In the genomic region with DNA sequence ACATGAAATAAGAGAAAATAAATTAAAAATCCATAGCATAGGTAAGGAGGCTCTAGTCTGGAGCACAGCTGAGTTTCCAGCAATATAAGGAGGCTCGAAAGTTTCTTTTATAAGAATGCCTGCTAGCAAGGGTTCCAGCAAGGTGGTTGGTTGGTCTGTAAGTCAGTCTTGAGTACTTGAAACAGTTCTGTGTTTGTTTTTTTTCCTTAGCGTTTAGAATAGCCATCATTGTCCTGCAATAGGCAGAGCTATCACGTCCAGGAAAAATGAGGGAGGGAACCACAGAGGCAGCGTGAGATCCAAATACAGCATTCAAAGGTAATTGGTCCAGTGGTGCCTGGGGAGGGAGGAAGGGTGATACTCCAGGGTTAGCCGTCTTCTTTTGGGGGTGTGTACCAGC, we compare ENCODE assay signal across 26 cellular contexts. TPM values are rescaled to one million over a fixed set of nuclear protein-coding genes. Genes with fewer than 3 reads are reported as not detected.
DNase-seq lines count a peak whose midpoint lies in the region; ATAC-seq, FAIRE-seq and TF ChIP-seq lines count a peak whose summit lies in the region.
"Had no signal": no experiment of that assay in that cellular context is flagged by ENCODE, and none has a peak within 500 bp of the region (broad histone marks: within the 10 kb centered on the region; RNA-seq: fewer than 3 reads in every experiment).

No MANE protein-coding gene starts in this region.

- H3K9ac ChIP-seq in endothelial cell of umbilical vein (replicated peaks; ENCODE audit: extremely low read depth, insufficient read depth, low read length) = no peak overlapping the region

- peaks cover 3% of the 10 kb centered on the region for H3K27me3 Mint-ChIP-seq in MCF 10A (ENCODE audit: insufficient read depth, unreplicated experiment)
- H3K27me3 Mint-ChIP-seq: CD4-positive, CD25-positive, alpha-beta regulatory T cell had no signal

- H3K36me3 Mint-ChIP-seq in MCF 10A (ENCODE audit: insufficient read depth, unreplicated experiment) = peaks cover 62% of the 10 kb centered on the region

- POLR2A ChIA-PET in MCF 10A (lab: Yijun Ruan, JAX) = interaction anchor here (0.6 to 1.3 kb wide), 3 partner anchors 54 to 318 kb away, joined by 3 read pairs; no protein-coding TSS in a partner anchor
- POLR2A ChIA-PET in OCI-LY7 (lab: Charles Lee) = no interaction called here
- POLR2A ChIA-PET in endothelial cell of umbilical vein (lab: Charles Lee) = no interaction called here

- H3K4me2 ChIP-seq in OCI-LY7 (ENCODE audit: low read length) (no peak overlapping the region), endothelial cell of umbilical vein (ENCODE audit: insufficient read depth, low read length) (no peak overlapping the region)
- H3K4me2 ChIP-seq: BLaER1 had no signal

- H3K27me3 ChIP-seq in breast epithelium (no peaks in the 10 kb centered on the region), endothelial cell of umbilical vein (ENCODE audit: control insufficient read depth in 2 of 2, insufficient read depth in 2 of 2, low read length in 2 of 2) (no peaks in the 10 kb centered on the region)
- H3K27me3 ChIP-seq: BLaER1, SJCRH30 had no signal

- no peak overlapping the region for H3K27ac Mint-ChIP-seq in MCF 10A (ENCODE audit: low read depth, unreplicated experiment)

- ATAC-seq in left cardiac atrium = no peak
- ATAC-seq: K562 had no signal

- no peak overlapping the region for H2AFZ ChIP-seq in OCI-LY7 (ENCODE audit: low read length)
- H2AFZ ChIP-seq in endothelial cell of umbilical vein (ENCODE audit: low read depth, low read length) = no peak overlapping the region

- H4K20me1 ChIP-seq in OCI-LY7 (ENCODE audit: insufficient read depth, low read length) (no peaks in the 10 kb centered on the region), endothelial cell of umbilical vein (replicated peaks; ENCODE audit: control insufficient read depth, extremely low read depth, insufficient read depth, low read length) (no peaks in the 10 kb centered on the region)

- no peaks in the 10 kb centered on the region for H3K9me2 ChIP-seq in OCI-LY7 (ENCODE audit: insufficient read depth, low read length)

- H3K4me3 Mint-ChIP-seq in MCF 10A (ENCODE audit: unreplicated experiment) = no peak overlapping the region

- no peak for TF ChIP-seq CTCF in MCF 10A (IDR thresholded peaks at IDR 0.05; ENCODE audit: unreplicated experiment)
- no peak for TF ChIP-seq CTCF in breast epithelium (IDR thresholded peaks at IDR 0.05)
- no peak for TF ChIP-seq CTCF in OCI-LY7 (conservative IDR thresholded peaks at IDR 0.05; ENCODE audit: low read length)
- TF ChIP-seq CTCF in endothelial cell of umbilical vein (IDR thresholded peaks at IDR 0.05; ENCODE audit: extremely low read depth in 1 of 2, insufficient read depth in 1 of 2, low read depth in 1 of 2, low read length in 2 of 2) = no peak

- BruUV-seq in MCF 10A (replicated peaks; lab: Mats Ljungman, UMichigan) (TSS peak; percentile 60), OCI-LY7 (replicated peaks; lab: Mats Ljungman, UMichigan) (TSS peak; percentile 77), endothelial cell of umbilical vein (replicated peaks; lab: Mats Ljungman, UMichigan) (TSS peak; percentile 48)

- intact Hi-C loops in MCF 10A (cut with micrococcal nuclease) (no loop called here), breast epithelium (cut with DNase I; ENCODE audit: low total_unique reads) (loop anchor here (10.0 kb wide), 2 partner anchors 385 to 1575 kb away; a partner anchor contains a TSS), OCI-LY7 (cut with micrococcal nuclease; ENCODE audit: unreplicated experiment) (no loop called here), endothelial cell of umbilical vein (cut with micrococcal nuclease) (no loop called here), left cardiac atrium (cut with DNase I) (loop anchor here in 1 of 2 donors (5.0 kb wide), 1 partner anchor 73 kb away; no protein-coding TSS in a partner anchor)

- no peak overlapping the region for H3K4me3 ChIP-seq in breast epithelium
- H3K4me3 ChIP-seq in OCI-LY7 (ENCODE audit: low read depth, low read length, poor library complexity, severe bottlenecking) = no peak overlapping the region
- H3K4me3 ChIP-seq in endothelial cell of umbilical vein (replicated peaks in 1 of 3; ENCODE audit: insufficient read depth in 1 of 3, low read depth in 1 of 3, low read length in 3 of 3) = no peak overlapping the region
- H3K4me3 ChIP-seq: BLaER1, HAP-1, K562, SJCRH30 had no signal

- dilution Hi-C loops in endothelial cell of umbilical vein (cut with MboI; ENCODE audit: extremely low pct_ligation_motif_present, low sequenced_read_pairs) = no loop called here

- H3K4me1 ChIP-seq in breast epithelium = peaks cover 0 to 6% of the 10 kb centered on the region in 2 donors
- H3K4me1 ChIP-seq in OCI-LY7 (ENCODE audit: insufficient read depth, low read length, poor library complexity, severe bottlenecking) = no peaks in the 10 kb centered on the region
- no peaks in the 10 kb centered on the region for H3K4me1 ChIP-seq in endothelial cell of umbilical vein (ENCODE audit: control insufficient read depth, extremely low read depth, insufficient read depth, low read length)
- H3K4me1 ChIP-seq: HAP-1 had no signal

- no peaks in the 10 kb centered on the region for H3K9me3 Mint-ChIP-seq in MCF 10A (ENCODE audit: unreplicated experiment)
- H3K9me3 Mint-ChIP-seq: CD4-positive, CD25-positive, alpha-beta regulatory T cell had no signal

- H3K9me1 ChIP-seq in endothelial cell of umbilical vein (replicated peaks; ENCODE audit: control insufficient read depth, extremely low read depth, insufficient read depth, low read length) = no peaks in the 10 kb centered on the region

- no peak for TF ChIP-seq POLR2A in breast epithelium (IDR thresholded peaks at IDR 0.05)
- TF ChIP-seq POLR2A in endothelial cell of umbilical vein (IDR thresholded peaks at IDR 0.05; ENCODE audit: low read depth, low read length) = no peak

- FAIRE-seq in endothelial cell of umbilical vein (lab: Jason Lieb, UNC) = no peak
- FAIRE-seq in RCC 7860 (lab: Jason Lieb, UNC) = no peak
- FAIRE-seq: GM12891, HTR-8/SVneo, K562 had no signal

- no peaks in the 10 kb centered on the region for H3K9me3 ChIP-seq in breast epithelium
- H3K9me3 ChIP-seq in OCI-LY7 (ENCODE audit: low read length) = no peaks in the 10 kb centered on the region
- H3K9me3 ChIP-seq in endothelial cell of umbilical vein (replicated peaks; ENCODE audit: control insufficient read depth, insufficient read depth, low read length) = no peaks in the 10 kb centered on the region
- H3K9me3 ChIP-seq: BLaER1, HAP-1, SJCRH30 had no signal

- CTCF ChIA-PET in MCF 10A (lab: Yijun Ruan, JAX) (interaction anchor here (0.8 to 11.3 kb wide), 2 partner anchors 68 to 382 kb away, joined by 3 to 128 read pairs; no protein-coding TSS in a partner anchor), OCI-LY7 (lab: Charles Lee; ENCODE audit: unreplicated experiment) (no interaction called here), endothelial cell of umbilical vein (lab: Charles Lee) (interaction anchor here (7.4 kb wide), 1 partner anchor 68 kb away, joined by 489 read pairs; no protein-coding TSS in a partner anchor)

- peaks cover 15% of the 10 kb centered on the region for H3K4me1 Mint-ChIP-seq in MCF 10A (ENCODE audit: insufficient read depth, unreplicated experiment)

- H3K27ac ChIP-seq in breast epithelium (no peak overlapping the region), OCI-LY7 (ENCODE audit: low read depth, low read length, poor library complexity, severe bottlenecking) (no peak overlapping the region), endothelial cell of umbilical vein (ENCODE audit: insufficient read depth, low read depth, low read length) (no peak overlapping the region)
- H3K27ac ChIP-seq: BLaER1, SJCRH30 had no signal

- H3K79me2 ChIP-seq in OCI-LY7 (ENCODE audit: insufficient read depth, low read depth, low read length) (no peaks in the 10 kb centered on the region), endothelial cell of umbilical vein (ENCODE audit: control insufficient read depth, insufficient read depth, low read length) (peaks cover 3% of the 10 kb centered on the region)

- DNase-seq in MCF 10A (ENCODE audit: unreplicated experiment) (no peak), breast epithelium (ENCODE audit: low spot score in 2 of 2) (no peak), OCI-LY7 (ENCODE audit: low spot score) (no peak), endothelial cell of umbilical vein (ENCODE audit: low read depth, low spot score) (no peak), RCC 7860 (ENCODE audit: low spot score) (no peak), left cardiac atrium (no peak), 8988T (no peak)
- DNase-seq: CD4-positive, CD25-positive, alpha-beta regulatory T cell; DMS53; GDM1; GOT3; NCI-H1048; NCI-H1417; NCI-H1694; NCI-H2081; NCI-H2227 treated with DMSO at 0.1 percent for 48 hours; NCI-H526 treated with DMSO at 0.1 percent for 48 hours; SJCRH30 had no signal

- H3K36me3 ChIP-seq in breast epithelium (peaks cover 32% of the 10 kb centered on the region), OCI-LY7 (ENCODE audit: insufficient read depth, low read length) (peaks cover 73% of the 10 kb centered on the region), endothelial cell of umbilical vein (ENCODE audit: control insufficient read depth in 2 of 2, extremely low read depth in 1 of 2, insufficient read depth in 2 of 2, low read length in 2 of 2) (peaks cover 41 to 54% of the 10 kb centered on the region in 2 experiments)

RNA-seq across cellular contexts. Expression of a gene that starts 8.4 kb away (rescaled TPM):
- total RNA-seq in MCF 10A (2022) (103 and 111 TPM in 2 replicates), breast epithelium (10 to 100 TPM; 27.7 to 33.3 (median 30.2) TPM), OCI-LY7 (2022) (84.5 and 93.7 TPM in 2 replicates), endothelial cell of umbilical vein (85.4 and 97.2 TPM in 2 replicates), left cardiac atrium (10 to 100 TPM; 45.8 to 57.9 TPM)
- 34.6 and 54.0 TPM in 2 replicates for total RNA-seq in OCI-LY7 (2014; rRNA removed; shearing (Covaris generic))
- 16.5 and 18.3 TPM in 2 replicates for polyA plus RNA-seq in endothelial cell of umbilical vein
- 19.5 and 20.6 TPM in 2 replicates for polyA plus RNA-seq in endothelial cell of umbilical vein (2011; cell fraction: cytosol; rRNA removed)
- polyA plus RNA-seq in endothelial cell of umbilical vein (2011; cell fraction: nucleus; rRNA removed) = 28.2 and 47.4 TPM in 2 replicates
- 60.3 and 79.7 TPM in 2 replicates for polyA plus RNA-seq in endothelial cell of umbilical vein (2012)
- 15.4 and 19.3 TPM in 2 replicates for polyA minus RNA-seq in endothelial cell of umbilical vein
- 12.7 TPM for polyA minus RNA-seq in endothelial cell of umbilical vein (2011; cell fraction: cytosol; rRNA and poly(A)+ RNA removed)
- polyA minus RNA-seq in endothelial cell of umbilical vein (2011; cell fraction: nucleus; rRNA and poly(A)+ RNA removed) = 10.2 and 13.8 TPM in 2 replicates

RNA-seq across cellular contexts. Expression of a gene that starts 17.5 kb away (rescaled TPM):
- 0.15 and 0.21 TPM in 2 replicates for total RNA-seq in MCF 10A (2022)
- total RNA-seq in breast epithelium = 1 to 10 TPM in 1 of 3 donors, under 1 TPM in 2; 0.16 to 1.3 (median 0.73) TPM
- 0.13 and 0.33 TPM in 2 replicates for total RNA-seq in OCI-LY7 (2014; rRNA removed; shearing (Covaris generic))
- 0.42 and 0.55 TPM in 2 replicates for total RNA-seq in OCI-LY7 (2022)
- not detected in 2 replicates for total RNA-seq in endothelial cell of umbilical vein
- polyA plus RNA-seq in endothelial cell of umbilical vein = not detected in 2 replicates
- not detected in 2 replicates for polyA plus RNA-seq in endothelial cell of umbilical vein (2011; cell fraction: cytosol; rRNA removed)
- polyA plus RNA-seq in endothelial cell of umbilical vein (2011; cell fraction: nucleus; rRNA removed) = 0.06 and 0.08 TPM in 2 replicates
- polyA plus RNA-seq in endothelial cell of umbilical vein (2012) = 0.09 TPM in 1 of 2 replicates, not detected in the other
- polyA minus RNA-seq in endothelial cell of umbilical vein = 0.12 and 0.45 TPM in 2 replicates
- not detected for polyA minus RNA-seq in endothelial cell of umbilical vein (2011; cell fraction: cytosol; rRNA and poly(A)+ RNA removed)
- not detected in 2 replicates for polyA minus RNA-seq in endothelial cell of umbilical vein (2011; cell fraction: nucleus; rRNA and poly(A)+ RNA removed)
- total RNA-seq in left cardiac atrium = under 1 TPM in 1 of 2 donors, not detected in 1; 0.05 TPM
- total RNA-seq: A172; CD4-positive, CD25-positive, alpha-beta regulatory T cell; K562; NCI-H460 had no signal
- polyA plus RNA-seq: CD4-positive, CD25-positive, alpha-beta regulatory T cell had no signal

RNA-seq across cellular contexts. Expression of a gene that starts 47.9 kb away (rescaled TPM):
- total RNA-seq in MCF 10A (2022) = not detected in 2 replicates
- total RNA-seq in breast epithelium = 10 to 100 TPM in 2 of 3 donors, 1 to 10 TPM in 1; 6.3 to 21.3 (median 21.3) TPM
- total RNA-seq in OCI-LY7 (2014; rRNA removed; shearing (Covaris generic)) = not detected in 2 replicates
- not detected in 2 replicates for total RNA-seq in OCI-LY7 (2022)
- total RNA-seq in endothelial cell of umbilical vein = 43.4 and 52.7 TPM in 2 replicates
- 30.1 and 30.4 TPM in 2 replicates for polyA plus RNA-seq in endothelial cell of umbilical vein
- polyA plus RNA-seq in endothelial cell of umbilical vein (2011; cell fraction: cytosol; rRNA removed) = 27.9 and 28.0 TPM in 2 replicates
- 39.9 and 41.9 TPM in 2 replicates for polyA plus RNA-seq in endothelial cell of umbilical vein (2011; cell fraction: nucleus; rRNA removed)
- 25.6 and 28.4 TPM in 2 replicates for polyA plus RNA-seq in endothelial cell of umbilical vein (2012)
- polyA minus RNA-seq in endothelial cell of umbilical vein = 38.2 and 41.5 TPM in 2 replicates
- not detected for polyA minus RNA-seq in endothelial cell of umbilical vein (2011; cell fraction: cytosol; rRNA and poly(A)+ RNA removed)
- polyA minus RNA-seq in endothelial cell of umbilical vein (2011; cell fraction: nucleus; rRNA and poly(A)+ RNA removed) = 19.3 and 26.1 TPM in 2 replicates
- 10 to 100 TPM; 13.5 to 21.4 TPM for total RNA-seq in left cardiac atrium
- total RNA-seq: A172; CD4-positive, CD25-positive, alpha-beta regulatory T cell had no signal
- polyA plus RNA-seq: AG04450; CD4-positive, CD25-positive, alpha-beta regulatory T cell had no signal

RNA-seq across cellular contexts. Expression of a gene that starts 48.1 kb away (rescaled TPM):
- total RNA-seq in MCF 10A (2022) (not detected in 2 replicates), breast epithelium (1 to 10 TPM; 2.9 to 5.6 (median 5.6) TPM), OCI-LY7 (2022) (not detected in 2 replicates), endothelial cell of umbilical vein (3.9 and 6.1 TPM in 2 replicates), left cardiac atrium (1 to 10 TPM; 3.4 to 3.6 TPM)
- 0.13 TPM in 1 of 2 replicates, not detected in the other for total RNA-seq in OCI-LY7 (2014; rRNA removed; shearing (Covaris generic))
- polyA plus RNA-seq in endothelial cell of umbilical vein = 8.6 and 9.1 TPM in 2 replicates
- 4.1 and 5.6 TPM in 2 replicates for polyA plus RNA-seq in endothelial cell of umbilical vein (2011; cell fraction: cytosol; rRNA removed)
- 38.4 and 42.2 TPM in 2 replicates for polyA plus RNA-seq in endothelial cell of umbilical vein (2011; cell fraction: nucleus; rRNA removed)
- polyA plus RNA-seq in endothelial cell of umbilical vein (2012) = 3.0 TPM in 2 replicates
- polyA minus RNA-seq in endothelial cell of umbilical vein = 4.4 and 7.1 TPM in 2 replicates
- polyA minus RNA-seq in endothelial cell of umbilical vein (2011; cell fraction: cytosol; rRNA and poly(A)+ RNA removed) = not detected
- polyA minus RNA-seq in endothelial cell of umbilical vein (2011; cell fraction: nucleus; rRNA and poly(A)+ RNA removed) = 7.3 and 8.2 TPM in 2 replicates
- total RNA-seq: A172; CD4-positive, CD25-positive, alpha-beta regulatory T cell; K562; NCI-H460; SJCRH30 had no signal
- polyA plus RNA-seq: AG04450; CD4-positive, CD25-positive, alpha-beta regulatory T cell; K562 had no signal

RNA-seq across cellular contexts. Expression of a gene that starts 57.9 kb away (rescaled TPM):
- total RNA-seq in MCF 10A (2022) (168 and 196 TPM in 2 replicates), breast epithelium (100 to 1,000 TPM in 2 of 3 donors, 10 to 100 TPM in 1; 71.4 to 115 (median 104) TPM), OCI-LY7 (2022) (136 and 139 TPM in 2 replicates), endothelial cell of umbilical vein (128 and 141 TPM in 2 replicates), left cardiac atrium (10 to 100 TPM; 70.1 to 80.1 TPM)
- 87.8 and 90.2 TPM in 2 replicates for total RNA-seq in OCI-LY7 (2014; rRNA removed; shearing (Covaris generic))
- 79.6 and 88.2 TPM in 2 replicates for polyA plus RNA-seq in endothelial cell of umbilical vein
- polyA plus RNA-seq in endothelial cell of umbilical vein (2011; cell fraction: cytosol; rRNA removed) = 73.5 and 79.4 TPM in 2 replicates
- 189 and 196 TPM in 2 replicates for polyA plus RNA-seq in endothelial cell of umbilical vein (2011; cell fraction: nucleus; rRNA removed)
- 69.3 and 83.6 TPM in 2 replicates for polyA plus RNA-seq in endothelial cell of umbilical vein (2012)
- 324 and 334 TPM in 2 replicates for polyA minus RNA-seq in endothelial cell of umbilical vein
- polyA minus RNA-seq in endothelial cell of umbilical vein (2011; cell fraction: cytosol; rRNA and poly(A)+ RNA removed) = 110 TPM
- polyA minus RNA-seq in endothelial cell of umbilical vein (2011; cell fraction: nucleus; rRNA and poly(A)+ RNA removed) = 112 and 150 TPM in 2 replicates
